2 cellular contexts compared by ENCODE assay signal in the genomic region with DNA sequence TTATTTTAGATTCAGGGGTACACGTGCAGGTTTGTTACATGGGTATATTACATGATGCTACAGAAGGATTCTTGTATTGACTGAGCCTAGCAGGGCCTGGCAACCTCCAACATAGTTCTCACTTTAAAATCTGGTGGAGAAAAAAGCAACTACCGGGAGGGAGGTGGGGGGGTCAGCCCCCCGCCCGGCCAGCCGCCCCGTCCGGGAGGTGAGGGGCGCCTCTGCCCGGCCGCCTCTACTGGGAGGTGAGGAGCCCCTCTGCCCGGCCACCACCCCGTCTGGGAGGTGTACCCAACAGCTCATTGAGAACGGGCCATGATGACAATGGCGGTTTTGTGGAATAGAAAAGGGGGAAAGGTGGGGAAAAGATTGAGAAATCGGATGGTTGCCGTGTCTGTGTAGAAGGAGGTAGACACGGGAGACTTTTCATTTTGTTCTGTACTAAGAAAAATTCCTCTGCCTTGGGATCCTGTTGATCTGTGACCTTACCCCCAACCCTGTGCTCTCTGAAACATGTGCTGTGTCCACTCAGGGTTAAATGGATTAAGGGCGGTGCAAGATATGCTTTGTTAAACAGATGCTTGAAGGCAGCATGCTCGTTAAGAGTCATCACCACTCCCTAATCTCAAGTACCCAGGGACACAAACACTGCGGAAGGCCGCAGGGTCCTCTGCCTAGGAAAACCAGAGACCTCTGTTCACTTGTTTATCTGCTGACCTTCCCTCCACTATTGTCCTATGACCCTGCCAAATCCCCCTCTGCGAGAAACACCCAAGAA. TPM values are rescaled to one million over a fixed set of nuclear protein-coding genes. Genes with fewer than 3 reads are reported as not detected.
DNase-seq lines count a peak whose midpoint lies in the region; ATAC-seq, FAIRE-seq and TF ChIP-seq lines count a peak whose summit lies in the region.
"Not testable (repeated sequence)": the region's sequence is repeated elsewhere in the genome, so short reads cannot be mapped to it uniquely, and the experiment has no call there.

No MANE protein-coding gene starts in this region.

- TF ChIP-seq CTCF in K562 (IDR thresholded peaks at IDR 0.05 in 2 of 3, conservative IDR thresholded peaks at IDR 0.05 in 1 of 3; ENCODE audit: insufficient read depth in 2 of 3, low read depth in 1 of 3, low read length in 3 of 3); HepG2 (CRISPR knock-in tag; IDR thresholded peaks at IDR 0.05): not testable (repeated sequence)

- H3K79me2 ChIP-seq in K562 (ENCODE audit: control insufficient read depth, insufficient read depth, low read length); HepG2 (ENCODE audit: insufficient read depth, low read length): not testable (repeated sequence)

- not testable (repeated sequence) for TF ChIP-seq POLR2A in K562 (conservative IDR thresholded peaks at IDR 0.05); HepG2 (IDR thresholded peaks at IDR 0.05; ENCODE audit: insufficient read depth in 1 of 2, low read depth in 2 of 2, low read length in 2 of 2)

- ATAC-seq in K562, HepG2: not testable (repeated sequence)

- not testable (repeated sequence) for H3K36me3 ChIP-seq in K562 (ENCODE audit: control insufficient read depth, insufficient read depth, low read length); HepG2 (replicated peaks in 1 of 2; ENCODE audit: control insufficient read depth in 1 of 2, insufficient read depth in 2 of 2, low read length in 2 of 2)

- not testable (repeated sequence) for H4K20me1 ChIP-seq in K562 (replicated peaks; ENCODE audit: control insufficient read depth, insufficient read depth, low read length); HepG2 (ENCODE audit: insufficient read depth, low read length)

- intact Hi-C loops in K562 (cut with micrococcal nuclease); HepG2 (cut with micrococcal nuclease; ENCODE audit: unreplicated experiment): not testable (repeated sequence)

- not testable (repeated sequence) for H3K9ac ChIP-seq in K562 (ENCODE audit: insufficient read depth in 1 of 2, low read depth in 2 of 2, low read length in 2 of 2); HepG2 (ENCODE audit: insufficient read depth, low read depth, low read length)

- not testable (repeated sequence) for BruUV-seq in K562 (replicated peaks; lab: Mats Ljungman, UMichigan); HepG2 (replicated peaks; lab: Mats Ljungman, UMichigan)

- DNase-seq in K562 (ENCODE audit: extremely low read depth in 1 of 4, low spot score in 3 of 4); HepG2 (ENCODE audit: low spot score): not testable (repeated sequence)

- H3K4me3 ChIP-seq in K562; HepG2 (replicated peaks in 1 of 3; ENCODE audit: insufficient read depth in 1 of 3, low read depth in 2 of 3, low read length in 3 of 3): not testable (repeated sequence)

- CTCF ChIA-PET in K562 (lab: Yijun Ruan, JAX; ENCODE audit: low intra/inter-chr PET ratio); HepG2 (lab: Yijun Ruan, JAX; ENCODE audit: low intra/inter-chr PET ratio, low total read pairs): not testable (repeated sequence)

- not testable (repeated sequence) for H3K27ac ChIP-seq in K562 (ENCODE audit: extremely low read depth, low read depth, low read length); HepG2 (ENCODE audit: extremely low read length, insufficient read depth, low read length)

- H2AFZ ChIP-seq in K562 (ENCODE audit: low read depth, low read length): peak overlapping the region; percentile 45; the same call in 1 of the 2 replicates
- H2AFZ ChIP-seq in HepG2 (ENCODE audit: low read length): not testable (repeated sequence)

- in situ Hi-C loops in K562 (cut with MboI); HepG2 (cut with HindIII; ENCODE audit: extremely low pct_ligation_motif_present, low pct_unique_long_range_greater_than_20kb): not testable (repeated sequence)

- H3K4me1 ChIP-seq in K562 (replicated peaks in 1 of 2; ENCODE audit: control insufficient read depth in 2 of 2, insufficient read depth in 2 of 2, low read length in 2 of 2): not testable (repeated sequence)
- 0 out of 2 replicates have a peak, but pooled peaks cover 10% of the 10 kb centered on the region for H3K4me1 ChIP-seq in HepG2 (ENCODE audit: insufficient read depth, low read length)

- not testable (repeated sequence) for H3K27me3 ChIP-seq in K562 (ENCODE audit: control insufficient read depth in 2 of 2, insufficient read depth in 2 of 2, low read length in 2 of 2); HepG2 (ENCODE audit: control insufficient read depth in 1 of 2, insufficient read depth in 2 of 2, low read length in 2 of 2)

- TF ChIP-seq EP300 in K562 (IDR thresholded peaks at IDR 0.05; ENCODE audit: low read length); HepG2 (IDR thresholded peaks at IDR 0.05; ENCODE audit: low read depth in 2 of 2, low read length in 2 of 2); HepG2 (CRISPR knock-in tag; IDR thresholded peaks at IDR 0.05; ENCODE audit: borderline replicate concordance): not testable (repeated sequence)

- not testable (repeated sequence) for TF ChIP-seq RAD21 in K562 (CRISPR knock-in tag; conservative IDR thresholded peaks at IDR 0.05 in 1 of 2, IDR thresholded peaks at IDR 0.05 in 1 of 2); HepG2 (CRISPR knock-in tag; IDR thresholded peaks at IDR 0.05)

- not testable (repeated sequence) for H3K9me3 ChIP-seq in K562 (replicated peaks; ENCODE audit: control insufficient read depth, insufficient read depth, low read depth, low read length); HepG2 (ENCODE audit: low read length)

- POLR2A ChIA-PET in K562 (lab: Yijun Ruan, JAX); HepG2 (lab: Yijun Ruan, JAX): not testable (repeated sequence)

- not testable (repeated sequence) for FAIRE-seq in K562 (lab: Jason Lieb, UNC); HepG2 (lab: Jason Lieb, UNC)

- H3K9me1 ChIP-seq in K562 (ENCODE audit: control insufficient read depth, insufficient read depth, low read length): not testable (repeated sequence)

- H3K4me2 ChIP-seq in K562 (ENCODE audit: insufficient read depth, low read length): not testable (repeated sequence)
- 0 out of 2 replicates have a peak overlapping the region, but pooled peaks have one; percentile 7 for H3K4me2 ChIP-seq in HepG2 (ENCODE audit: low read depth, low read length)

- 50% methylated on average over 1 of the region's 22 CpGs for WGBS in K562 (ENCODE audit: insufficient coverage, low coverage, missing lambda C conversion rate)
- WGBS in HepG2 (ENCODE audit: low lambda C conversion rate): 31% methylated on average over 18 of the region's 22 CpGs

TF ChIP-seq in K562, 482 proteins besides CTCF, POLR2A, EP300 and RAD21 (continues in another document):
- peak; percentile 50; the same call in 1 of the 2 replicates for TF ChIP-seq ARID1B (IDR thresholded peaks at IDR 0.05)

RNA-seq across cellular contexts. Expression of a gene that starts 21.0 kb away (rescaled TPM):
- total RNA-seq in K562 (2011; cell fraction: chromatin; rRNA removed; ENCODE audit: low replicate concordance): 59.9 and 96.0 TPM in 2 replicates
- total RNA-seq in K562 (2011; cell fraction: nucleolus; rRNA removed): 30.4 and 37.5 TPM in 2 replicates
- 49.8 and 71.2 TPM in 2 replicates for total RNA-seq in K562 (2011; cell fraction: nucleoplasm; rRNA removed)
- 66.0 and 87.3 TPM in 2 replicates for total RNA-seq in K562 (2014; rRNA removed)
- total RNA-seq in K562 (2014; rRNA removed; fragmentation: Illumina TruSeq; extraction: Trizol): 52.8 and 54.2 TPM in 2 replicates
- 41.8 and 44.4 TPM in 2 replicates for total RNA-seq in K562 (2015; rRNA removed; fragmentation: Illumina TruSeq; extraction: Trizol)
- 75.2 and 76.5 TPM in 2 replicates for total RNA-seq in K562 (2021)
- 89.4 and 120 TPM in 2 replicates for polyA plus RNA-seq in K562 (2011; rRNA removed)
- 61.6 and 65.4 TPM in 2 replicates for polyA plus RNA-seq in K562 (2011; cell fraction: cytosol; rRNA removed)
- polyA plus RNA-seq in K562 (2011; cell fraction: nucleus; rRNA removed): 64.4 and 70.2 TPM in 2 replicates
- 48.8 and 55.3 TPM in 2 replicates for polyA plus RNA-seq in K562 (2012)
- polyA plus RNA-seq in K562 (2014; fragmentation: Illumina TruSeq; extraction: Trizol): 64.5 and 72.8 TPM in 2 replicates
- polyA plus RNA-seq in K562 (2014; fragmentation: Nextera tagmentation; extraction: Ambion mirVana): 10 to 100 TPM in 1 of 2 experiments, 1 to 10 TPM in 1; 7.5 to 10.2 TPM
- polyA plus RNA-seq in K562 (2014; rRNA removed): 45.9 and 51.4 TPM in 2 replicates
- polyA minus RNA-seq in K562 (2011; rRNA and poly(A)+ RNA removed): 143 and 211 TPM in 2 replicates
- polyA minus RNA-seq in K562 (2011; cell fraction: cytosol; rRNA and poly(A)+ RNA removed): 75.9 and 132 TPM in 2 replicates
- polyA minus RNA-seq in K562 (2011; cell fraction: nucleus; rRNA and poly(A)+ RNA removed): 55.5 and 74.0 TPM in 2 replicates
- total RNA-seq in HepG2 (2016; rRNA removed; fragmentation: Illumina TruSeq; extraction: Trizol): 83.8 and 99.6 TPM in 2 replicates
- 108 and 112 TPM in 2 replicates for total RNA-seq in HepG2 (2016; cell fraction: cytosol; rRNA removed; fragmentation: Illumina TruSeq; extraction: Trizol; ENCODE audit: low read depth)
- 84.3 and 103 TPM in 2 replicates for total RNA-seq in HepG2 (2016; cell fraction: insoluble cytoplasmic fraction; rRNA removed; fragmentation: Illumina TruSeq; extraction: Trizol)
- total RNA-seq in HepG2 (2016; cell fraction: membrane; rRNA removed; fragmentation: Illumina TruSeq; extraction: Trizol): 88.3 and 91.3 TPM in 2 replicates
- 67.3 and 76.3 TPM in 2 replicates for total RNA-seq in HepG2 (2016; cell fraction: nucleus; rRNA removed; fragmentation: Illumina TruSeq; extraction: Trizol)
- polyA plus RNA-seq in HepG2 (2011; rRNA removed): 78.1 and 85.7 TPM in 2 replicates
- polyA plus RNA-seq in HepG2 (2011; cell fraction: cytosol; rRNA removed): 41.6 and 51.6 TPM in 2 replicates
- polyA plus RNA-seq in HepG2 (2011; cell fraction: nucleus; rRNA removed): 37.0 and 39.5 TPM in 2 replicates
- polyA plus RNA-seq in HepG2 (2012): 61.9 and 66.8 TPM in 2 replicates
- 9.8 and 12.9 TPM in 2 replicates for polyA plus RNA-seq in HepG2 (2016; cell fraction: cytosol; fragmentation: Illumina TruSeq; extraction: Trizol; ENCODE audit: low read depth)
- 96.5 and 97.5 TPM in 2 replicates for polyA plus RNA-seq in HepG2 (2016; cell fraction: insoluble cytoplasmic fraction; fragmentation: Illumina TruSeq; extraction: Trizol; ENCODE audit: low read depth)
- 29.4 and 30.1 TPM in 2 replicates for polyA plus RNA-seq in HepG2 (2016; cell fraction: membrane; fragmentation: Illumina TruSeq; extraction: Trizol; ENCODE audit: low read depth)
- 54.4 and 58.0 TPM in 2 replicates for polyA plus RNA-seq in HepG2 (2016; cell fraction: nucleus; fragmentation: Illumina TruSeq; extraction: Trizol; ENCODE audit: insufficient read depth, low read depth)
- polyA minus RNA-seq in HepG2 (2011; rRNA and poly(A)+ RNA removed; ENCODE audit: low replicate concordance): 138 and 314 TPM in 2 replicates
- 92.2 and 96.8 TPM in 2 replicates for polyA minus RNA-seq in HepG2 (2011; cell fraction: cytosol; rRNA and poly(A)+ RNA removed)
- 133 and 151 TPM in 2 replicates for polyA minus RNA-seq in HepG2 (2011; cell fraction: nucleus; rRNA and poly(A)+ RNA removed)
